ENCODE assay signal across 14 cellular contexts in genomic region chr2:182951948-182952663, GRCh38.
DNase-seq lines count a peak whose midpoint lies in the region; ATAC-seq, FAIRE-seq and TF ChIP-seq lines count a peak whose summit lies in the region.
"Had no signal": no experiment of that assay in that cellular context is flagged by ENCODE, and none has a peak within 500 bp of the region (broad histone marks: within the 10 kb centered on the region; RNA-seq: fewer than 3 reads in every experiment).

No MANE protein-coding gene starts in this region.

- peak; percentile 76 for ATAC-seq in HG02571 (IDR thresholded peaks at IDR 0.05; ENCODE audit: unreplicated experiment)
- ATAC-seq in RWPE2 (ENCODE audit: low read depth), result no peak

- H3K36me3 Mint-ChIP-seq in activated CD4-positive, alpha-beta T cell treated with anti-CD3 and anti-CD28 coated beads, Interleukin-2, amount 10 ng/mL, durations not matched to agents 7 days and 5 days (ENCODE audit: low read depth), result no peaks in the 10 kb centered on the region

- H3K9me3 ChIP-seq in RWPE2 (ENCODE audit: severe bottlenecking), result no peaks in the 10 kb centered on the region
- H3K9me3 ChIP-seq in small intestine (ENCODE audit: control insufficient read depth, low read depth), result no peaks in the 10 kb centered on the region
- no peaks in the 10 kb centered on the region for H3K9me3 ChIP-seq in Karpas-422 (ENCODE audit: low read length)

- no peak overlapping the region for H3K4me2 ChIP-seq in Karpas-422 (ENCODE audit: low read depth, low read length, poor library complexity, severe bottlenecking)

- H3K4me3 ChIP-seq in RWPE2 (ENCODE audit: severe bottlenecking), result no peak overlapping the region
- no peak overlapping the region for H3K4me3 ChIP-seq in small intestine (ENCODE audit: low read depth in 1 of 2, low read length in 2 of 2)
- H3K4me3 ChIP-seq in Karpas-422 (ENCODE audit: low read length), result no peak overlapping the region

- no peaks in the 10 kb centered on the region for H4K20me1 ChIP-seq in Karpas-422 (ENCODE audit: insufficient read depth, low read depth, low read length)

- H3K4me3 Mint-ChIP-seq in activated CD4-positive, alpha-beta T cell treated with anti-CD3 and anti-CD28 coated beads, Interleukin-2, amount 10 ng/mL, durations not matched to agents 7 days and 5 days, result no peak overlapping the region
- H3K4me3 Mint-ChIP-seq: brain, neural crest cell had no signal

- no peak for TF ChIP-seq CTCF in RWPE2 (IDR thresholded peaks at IDR 0.05; ENCODE audit: poor library complexity, severe bottlenecking)

- H2AFZ ChIP-seq in Karpas-422 (ENCODE audit: low read length), result no peak overlapping the region

- H3K9me3 Mint-ChIP-seq in activated CD4-positive, alpha-beta T cell treated with anti-CD3 and anti-CD28 coated beads, Interleukin-2, amount 10 ng/mL, durations not matched to agents 7 days and 5 days, result no peaks in the 10 kb centered on the region
- H3K9me3 Mint-ChIP-seq: brain, neural crest cell had no signal

- peaks cover 88% of the 10 kb centered on the region for H3K36me3 ChIP-seq in RWPE2 (ENCODE audit: low read depth)
- H3K36me3 ChIP-seq in small intestine (ENCODE audit: control insufficient read depth in 2 of 2, insufficient read depth in 2 of 2, low read length in 2 of 2), result peaks cover 0 to 5% of the 10 kb centered on the region in 2 donors
- H3K36me3 ChIP-seq in Karpas-422 (ENCODE audit: insufficient read depth, low read length), result no peaks in the 10 kb centered on the region

- CTCF ChIA-PET in activated CD4-positive, alpha-beta T cell treated with anti-CD3 and anti-CD28 coated beads, Interleukin-2, amount 10 ng/mL, durations not matched to agents 7 days and 5 days (lab: Charles Lee), result no interaction called here

- H3K79me2 ChIP-seq in Karpas-422 (ENCODE audit: low read length), result no peaks in the 10 kb centered on the region

- no peak overlapping the region for H3K27ac Mint-ChIP-seq in activated CD4-positive, alpha-beta T cell treated with anti-CD3 and anti-CD28 coated beads, Interleukin-2, amount 10 ng/mL, durations not matched to agents 7 days and 5 days
- H3K27ac Mint-ChIP-seq: brain had no signal

- POLR2A ChIA-PET in activated CD4-positive, alpha-beta T cell treated with anti-CD3 and anti-CD28 coated beads, Interleukin-2, amount 10 ng/mL, durations not matched to agents 7 days and 5 days (lab: Charles Lee), result no interaction called here

- FAIRE-seq in small intestine (lab: Jason Lieb, UNC), result peak; percentile 36
- FAIRE-seq: A204.1 had no signal

- H3K27me3 Mint-ChIP-seq in activated CD4-positive, alpha-beta T cell treated with anti-CD3 and anti-CD28 coated beads, Interleukin-2, amount 10 ng/mL, durations not matched to agents 7 days and 5 days, result no peaks in the 10 kb centered on the region
- H3K27me3 Mint-ChIP-seq: brain had no signal

- peak; percentile 13 for DNase-seq in activated CD4-positive, alpha-beta T cell treated with anti-CD3 and anti-CD28 coated beads, Interleukin-2, amount 10 ng/mL, durations not matched to agents 7 days and 5 days
- no peak for DNase-seq in activated CD4-positive, alpha-beta T cell treated with anti-CD3 and anti-CD28 coated beads, Interleukin-2, amount 50 U/mL, for 4 hours
- no peak for DNase-seq in RWPE2 (ENCODE audit: low spot score)
- DNase-seq in small intestine, result no peak
- DNase-seq in Karpas-422, result no peak
- no peak for DNase-seq in epidermal melanocyte (ENCODE audit: insufficient read length, low spot score)
- DNase-seq in SIG-M5 treated with dmso at 0.1 percent for 504 hours (lab: John Stamatoyannopoulos, UW; ENCODE audit: unreplicated experiment), result no peak
- DNase-seq: DMS153, NCI-H748 treated with DMSO at 0.1 percent for 48 hours, substantia nigra had no signal

- H3K9me2 ChIP-seq in Karpas-422 (replicated peaks; ENCODE audit: insufficient read depth, low read length), result no peaks in the 10 kb centered on the region

- H3K4me1 Mint-ChIP-seq in activated CD4-positive, alpha-beta T cell treated with anti-CD3 and anti-CD28 coated beads, Interleukin-2, amount 10 ng/mL, durations not matched to agents 7 days and 5 days, result peaks cover 35% of the 10 kb centered on the region

- WGBS in small intestine, 3 donors, result 72 to 88% (median 82%) methylated on average over 3 of the region's 3 CpGs

- H3K27ac ChIP-seq in RWPE2 (ENCODE audit: poor library complexity, severe bottlenecking) (peak overlapping the region; percentile 0), small intestine (ENCODE audit: low read depth in 1 of 2, low read length in 1 of 2) (no peak overlapping the region), Karpas-422 (ENCODE audit: low read length) (no peak overlapping the region)

- no peak overlapping the region for H3K9ac ChIP-seq in Karpas-422 (ENCODE audit: low read length)

- H3K4me1 ChIP-seq in RWPE2 (ENCODE audit: insufficient read depth, poor library complexity, severe bottlenecking), result peaks cover 9% of the 10 kb centered on the region
- H3K4me1 ChIP-seq in small intestine (ENCODE audit: control insufficient read depth in 2 of 2, insufficient read depth in 1 of 2, low read depth in 1 of 2, low read length in 1 of 2), result no peaks in the 10 kb centered on the region
- H3K4me1 ChIP-seq in Karpas-422 (ENCODE audit: low read length), result no peaks in the 10 kb centered on the region

- H3K27me3 ChIP-seq in RWPE2 (ENCODE audit: insufficient read depth, poor library complexity, severe bottlenecking) (no peaks in the 10 kb centered on the region), small intestine (ENCODE audit: control insufficient read depth in 2 of 2, insufficient read depth in 2 of 2, low read length in 2 of 2) (no peaks in the 10 kb centered on the region), Karpas-422 (ENCODE audit: low read length) (no peaks in the 10 kb centered on the region)
